20 cellular contexts compared by ENCODE assay signal in genomic region chr20:23095504-23095903, GRCh38. TPM values are rescaled to one million over a fixed set of nuclear protein-coding genes. Genes with fewer than 3 reads are reported as not detected.
"Had no signal": no experiment of that assay in that cellular context is flagged by ENCODE, and none has a peak within 500 bp of the region (broad histone marks: within the 10 kb centered on the region; RNA-seq: fewer than 3 reads in every experiment).

No MANE protein-coding gene starts in this region.

- H3K4me2 ChIP-seq: neural progenitor cell had no signal

- H3K9ac ChIP-seq: neural progenitor cell had no signal

- H3K27ac ChIP-seq: neural progenitor cell, prostate gland, right atrium auricular region, upper lobe of right lung had no signal

- H3K36me3 ChIP-seq: neural progenitor cell, prostate gland, right atrium auricular region, upper lobe of right lung had no signal

- H3K27me3 ChIP-seq: neural progenitor cell, right atrium auricular region, upper lobe of right lung had no signal

- FAIRE-seq: colon, endometrium had no signal

- H3K9me3 ChIP-seq: prostate gland, right atrium auricular region, upper lobe of right lung had no signal

- H3K4me1 ChIP-seq: neural progenitor cell, prostate gland had no signal

- H2AFZ ChIP-seq: neural progenitor cell had no signal

- DNase-seq: activated CD4-positive, alpha-beta T cell treated with anti-CD3 and anti-CD28 coated beads for 36 hours; activated CD4-positive, alpha-beta T cell treated with anti-CD3 and anti-CD28 coated beads, Interleukin-2, amount 50 U/mL, for 48 hours; activated naive CD8-positive, alpha-beta T cell treated with anti-CD3 and anti-CD28 coated beads for 36 hours; activated T-cell treated with anti-CD3 and anti-CD28 coated beads for 4 hours; amniotic stem cell; central memory CD4-positive, alpha-beta T cell; hypothalamus; mesendoderm; naive thymus-derived CD4-positive, alpha-beta T cell; stimulated activated CD4-positive, alpha-beta T cell treated with anti-CD3 and anti-CD28 coated beads, Interleukin-4, amount 100 ng/mL, for 4 hours; stimulated activated naive B cell treated with anti-CD40 and anti-IgM and Interleukin-4, amounts not matched to agents 10 μg/mL and 1 μg/mL and 100 μg/mL, for 72 hours; upper lobe of right lung had no signal

- ATAC-seq: activated CD4-positive, alpha-beta T cell treated with anti-CD3 and anti-CD28 coated beads for 36 hours; stimulated activated naive B cell treated with anti-CD40 and anti-IgM and Interleukin-4, amounts not matched to agents 10 μg/mL and 1 μg/mL and 100 μg/mL, for 72 hours; WTC11 had no signal

- H3K4me3 ChIP-seq: neural progenitor cell, prostate gland, right atrium auricular region, upper lobe of right lung had no signal

RNA-seq across cellular contexts. Expression of gene THBD, which starts 46.0 kb away (rescaled TPM):
- total RNA-seq: activated CD4-positive, alpha-beta T cell treated with anti-CD3 and anti-CD28 coated beads for 36 hours; activated naive CD8-positive, alpha-beta T cell treated with anti-CD3 and anti-CD28 coated beads for 36 hours; activated T-helper 1 cell treated with anti-CD3 and anti-CD28 coated beads, Interleukin-12 subunit alpha, Interleukin-12 subunit beta, Interleukin-2, Interleukin-4 antibody, amounts not matched to agents 30 ng/mL and 10 ng/mL and 1 ng/mL, durations not matched to agents 14 hours and 24 hours and 36 hours; T-helper 2 cell treated with Interferon-gamma antibody and Interleukin-4, amounts not matched to agents 100 ng/mL and 5 ng/mL, for 36 hours had no signal
- polyA plus RNA-seq: naive thymus-derived CD4-positive, alpha-beta T cell had no signal
